Comparison of ENCODE assay signal across 22 cellular contexts in the genomic region with DNA sequence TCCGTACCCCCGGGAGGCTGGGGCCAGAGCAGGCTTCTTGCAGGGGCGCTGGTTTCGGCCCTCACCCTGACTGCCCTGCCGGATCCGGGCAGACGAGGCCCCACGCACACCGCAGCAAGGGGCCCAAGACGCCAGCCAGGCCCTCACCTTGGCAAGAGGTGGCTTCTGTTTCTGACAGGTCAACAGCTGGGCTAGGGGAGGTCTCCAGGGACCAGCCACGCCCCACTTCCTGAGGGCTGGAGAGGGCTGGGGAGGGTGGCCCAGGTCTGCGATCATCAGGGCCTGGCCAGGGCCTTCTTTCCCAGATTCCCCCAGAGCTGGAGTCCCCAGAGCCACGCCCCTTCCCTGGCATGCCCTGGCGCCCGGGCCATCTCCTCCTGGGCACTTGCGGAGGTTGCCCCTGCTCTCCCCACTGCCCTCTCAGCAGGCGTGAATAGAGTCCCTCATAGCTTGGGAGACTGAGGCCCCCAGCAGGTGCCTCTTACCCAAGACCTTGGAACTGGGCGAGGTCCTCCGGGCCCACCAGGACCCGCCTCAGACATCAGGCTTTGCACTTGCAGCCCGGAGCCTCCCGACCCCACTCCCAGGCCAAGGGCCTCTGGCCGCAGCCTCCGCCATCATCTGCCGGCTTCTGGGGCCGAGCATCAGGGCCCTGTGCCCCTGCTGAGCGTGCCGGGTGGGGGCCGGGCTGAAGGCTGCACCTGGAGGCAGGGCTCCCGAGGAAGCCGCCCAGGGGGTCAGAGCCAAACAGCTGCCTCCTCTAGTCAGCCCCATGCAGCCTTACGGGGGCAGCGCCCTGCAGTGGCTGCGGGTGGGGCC. TPM values are rescaled to one million over a fixed set of nuclear protein-coding genes. Genes with fewer than 3 reads are reported as not detected.
DNase-seq lines count a peak whose midpoint lies in the region; ATAC-seq and TF ChIP-seq lines count a peak whose summit lies in the region.
"Had no signal": no experiment of that assay in that cellular context is flagged by ENCODE, and none has a peak within 500 bp of the region (broad histone marks: within the 10 kb centered on the region; RNA-seq: fewer than 3 reads in every experiment).

No MANE protein-coding gene starts in this region.

- no peaks in the 10 kb centered on the region for H3K27me3 ChIP-seq in cardiac muscle cell
- no peaks in the 10 kb centered on the region for H3K27me3 ChIP-seq in body of pancreas
- H3K27me3 ChIP-seq in suprapubic skin: peaks cover 5% of the 10 kb centered on the region
- no peaks in the 10 kb centered on the region for H3K27me3 ChIP-seq in smooth muscle cell (ENCODE audit: low read depth)

- POLR2A ChIA-PET in HEK293 (lab: Yijun Ruan, JAX): no interaction called here
- POLR2A ChIA-PET in WTC11 (lab: Charles Lee): interaction anchor here (2.3 kb wide), 1 partner anchor 9 kb away, joined by 7 read pairs; no protein-coding TSS in a partner anchor

- TF ChIP-seq CTCF in cardiac muscle cell (IDR thresholded peaks at IDR 0.05; ENCODE audit: low read depth, low read length) (no peak), HEK293 (tag by site-specific recombination; IDR thresholded peaks at IDR 0.05) (no peak), body of pancreas (IDR thresholded peaks at IDR 0.05) (no peak), suprapubic skin (IDR thresholded peaks at IDR 0.05) (no peak), WTC11 (IDR thresholded peaks at IDR 0.05) (no peak), smooth muscle cell (IDR thresholded peaks at IDR 0.05; ENCODE audit: borderline replicate concordance, insufficient read depth, poor library complexity, severe bottlenecking) (no peak)

- H3K4me1 Mint-ChIP-seq in WTC11: no peaks in the 10 kb centered on the region
- H3K4me1 Mint-ChIP-seq: CD8-positive, alpha-beta memory T cell had no signal

- WGBS in body of pancreas, 2 donors: 77 to 100% methylated on average over 1 to 26 of the region's 34 CpGs
- 48% methylated on average over 13 of the region's 34 CpGs for WGBS in suprapubic skin
- WGBS in smooth muscle cell (ENCODE audit: low lambda C conversion rate): 93% methylated on average over 27 of the region's 34 CpGs

- intact Hi-C loops in left ventricle myocardium superior (cut with micrococcal nuclease): no loop called here
- intact Hi-C loops in body of pancreas (cut with DNase I): no loop called here

- TF ChIP-seq POLR2A in body of pancreas (IDR thresholded peaks at IDR 0.05) (no peak), suprapubic skin (IDR thresholded peaks at IDR 0.05) (no peak)

- no peaks in the 10 kb centered on the region for H3K36me3 Mint-ChIP-seq in WTC11
- H3K36me3 Mint-ChIP-seq: CD8-positive, alpha-beta memory T cell had no signal

- H3K9me3 Mint-ChIP-seq in WTC11: no peaks in the 10 kb centered on the region
- H3K9me3 Mint-ChIP-seq: CD8-positive, alpha-beta memory T cell; HFFc6 had no signal

- no peaks in the 10 kb centered on the region for H3K9me3 ChIP-seq in cardiac muscle cell (ENCODE audit: low read depth)
- no peaks in the 10 kb centered on the region for H3K9me3 ChIP-seq in HEK293 (ENCODE audit: control insufficient read depth, insufficient read depth, low read depth, low read length)
- no peaks in the 10 kb centered on the region for H3K9me3 ChIP-seq in body of pancreas
- H3K9me3 ChIP-seq in suprapubic skin: no peaks in the 10 kb centered on the region
- H3K9me3 ChIP-seq in smooth muscle cell (replicated peaks; ENCODE audit: low read depth): no peaks in the 10 kb centered on the region

- CTCF ChIA-PET in HEK293 (lab: Yijun Ruan, JAX) (interaction anchor here (1.7 kb wide), 1 partner anchor 9 kb away, joined by 4 read pairs; no protein-coding TSS in a partner anchor), WTC11 (lab: Charles Lee) (interaction anchor here (2.7 to 4.4 kb wide), 2 partner anchors 18 to 38 kb away, joined by 15 to 21 read pairs; no protein-coding TSS in a partner anchor)

- no peak for DNase-seq in cardiac muscle cell (ENCODE audit: low read depth in 1 of 2, low spot score in 1 of 2)
- no peak for DNase-seq in left ventricle myocardium superior
- DNase-seq in body of pancreas: peak in 1 of 4 donors; percentile 50
- DNase-seq in suprapubic skin (ENCODE audit: low spot score in 2 of 2): no peak
- no peak for DNase-seq in WTC11 (ENCODE audit: low spot score)
- no peak for DNase-seq in smooth muscle cell (lab: John Stamatoyannopoulos, UW; ENCODE audit: unreplicated experiment)
- DNase-seq in activated gamma-delta T cell treated with Interleukin-2 at 50 U/mL for 16 hours: no peak
- DNase-seq: CD8-positive, alpha-beta memory T cell; EL; GF-D8; HFFc6; NCI-H1092 treated with DMSO at 0.1 percent for 48 hours; NCI-H1694 treated with DMSO at 0.1 percent for 48 hours; NCI-H2107; NCI-H2227 treated with DMSO at 0.1 percent for 48 hours; NCI-H510A; NCI-H748 treated with DMSO at 0.1 percent for 48 hours; OCI-M1; Right ventricle myocardium superior had no signal

- H3K4me1 ChIP-seq in cardiac muscle cell (ENCODE audit: low read depth) (peaks cover 39% of the 10 kb centered on the region), HEK293 (ENCODE audit: control insufficient read depth, insufficient read depth, low read length) (no peaks in the 10 kb centered on the region), body of pancreas (peaks cover 22% of the 10 kb centered on the region), suprapubic skin (peaks cover 84% of the 10 kb centered on the region), smooth muscle cell (ENCODE audit: low read depth) (peaks cover 4% of the 10 kb centered on the region)

- H3K27me3 Mint-ChIP-seq in WTC11 (ENCODE audit: low read depth): peaks cover 18% of the 10 kb centered on the region

- H4K20me1 ChIP-seq in smooth muscle cell (ENCODE audit: low read depth): no peaks in the 10 kb centered on the region

- no peak for ATAC-seq in left ventricle myocardium superior
- ATAC-seq in body of pancreas: peak; percentile 14
- no peak for ATAC-seq in WTC11

- H3K4me3 ChIP-seq in cardiac muscle cell (no peak overlapping the region), HEK293 (ENCODE audit: low read depth, low read length) (no peak overlapping the region), body of pancreas (no peak overlapping the region), suprapubic skin (no peak overlapping the region), smooth muscle cell (no peak overlapping the region)

- H3K27ac ChIP-seq in cardiac muscle cell: peak overlapping the region; percentile 89
- no peak overlapping the region for H3K27ac ChIP-seq in HEK293 (ENCODE audit: extremely low read depth, low read depth, low read length)
- H3K27ac ChIP-seq in body of pancreas: peak overlapping the region in 2 of 4 donors; percentile 21 to 44
- H3K27ac ChIP-seq in suprapubic skin: peak overlapping the region; percentile 77
- no peak overlapping the region for H3K27ac ChIP-seq in smooth muscle cell (ENCODE audit: low read depth)
- H3K27ac ChIP-seq: C4-2B, KMS-11 had no signal

- no peak for TF ChIP-seq EP300 in suprapubic skin (IDR thresholded peaks at IDR 0.05)

- no peaks in the 10 kb centered on the region for H3F3A ChIP-seq in smooth muscle cell (ENCODE audit: low read depth)

- H2AFZ ChIP-seq in smooth muscle cell (ENCODE audit: low read depth): no peak overlapping the region

- H3K9ac ChIP-seq in smooth muscle cell (ENCODE audit: low read depth): no peak overlapping the region
- H3K9ac ChIP-seq: KMS-11 had no signal

- H3K27ac Mint-ChIP-seq in WTC11: no peak overlapping the region
- H3K27ac Mint-ChIP-seq: CD8-positive, alpha-beta memory T cell; HFFc6 had no signal

- H3K36me3 ChIP-seq in cardiac muscle cell: no peaks in the 10 kb centered on the region
- no peaks in the 10 kb centered on the region for H3K36me3 ChIP-seq in HEK293 (ENCODE audit: control insufficient read depth in 2 of 2, insufficient read depth in 1 of 2, low read length in 2 of 2)
- no peaks in the 10 kb centered on the region for H3K36me3 ChIP-seq in body of pancreas (replicated peaks in 1 of 2; ENCODE audit: insufficient read depth in 1 of 2, low read depth in 2 of 2)
- no peaks in the 10 kb centered on the region for H3K36me3 ChIP-seq in suprapubic skin
- H3K36me3 ChIP-seq in smooth muscle cell (ENCODE audit: low read depth): no peaks in the 10 kb centered on the region

- H3K79me2 ChIP-seq in smooth muscle cell (ENCODE audit: low read depth): no peaks in the 10 kb centered on the region

- H3K4me3 Mint-ChIP-seq in WTC11: no peak overlapping the region
- H3K4me3 Mint-ChIP-seq: CD8-positive, alpha-beta memory T cell; HFFc6 had no signal

- H3K4me2 ChIP-seq in smooth muscle cell: no peak overlapping the region
- H3K4me2 ChIP-seq: KMS-11 had no signal

TF ChIP-seq in HEK293, 187 proteins besides CTCF, POLR2A, EP300 and RAD21:
- TF ChIP-seq KLF16 (tag by site-specific recombination; IDR thresholded peaks at IDR 0.05) (no peak), KLF1 (tag by site-specific recombination; IDR thresholded peaks at IDR 0.05) (0 out of 2 replicates have a peak, but pooled peaks have one; percentile 8), ZIC2 (tag by site-specific recombination; IDR thresholded peaks at IDR 0.05) (peak; percentile 61), GLIS1 (tag by site-specific recombination; IDR thresholded peaks at IDR 0.05) (peak; percentile 70)

TF ChIP-seq in WTC11, 78 proteins besides CTCF, POLR2A, EP300 and RAD21:
- TF ChIP-seq, protein P1, sequence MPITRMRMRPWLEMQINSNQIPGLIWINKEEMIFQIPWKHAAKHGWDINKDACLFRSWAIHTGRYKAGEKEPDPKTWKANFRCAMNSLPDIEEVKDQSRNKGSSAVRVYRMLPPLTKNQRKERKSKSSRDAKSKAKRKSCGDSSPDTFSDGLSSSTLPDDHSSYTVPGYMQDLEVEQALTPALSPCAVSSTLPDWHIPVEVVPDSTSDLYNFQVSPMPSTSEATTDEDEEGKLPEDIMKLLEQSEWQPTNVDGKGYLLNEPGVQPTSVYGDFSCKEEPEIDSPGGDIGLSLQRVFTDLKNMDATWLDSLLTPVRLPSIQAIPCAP (CRISPR knock-in tag; IDR thresholded peaks at IDR 0.05): no peak
- TF ChIP-seq MLX (CRISPR knock-in tag; IDR thresholded peaks at IDR 0.05) (no peak), SMAD4 (CRISPR knock-in tag; IDR thresholded peaks at IDR 0.05) (no peak)

RNA-seq across cellular contexts. Expression of gene FGFR3, which starts 6.3 kb away (rescaled TPM):
- total RNA-seq in cardiac muscle cell (44.3 and 47.3 TPM in 2 replicates), left ventricle myocardium superior (1.7 TPM), body of pancreas (100 to 1,000 TPM; 114 to 196 TPM), suprapubic skin (100 to 1,000 TPM; 511 to 829 (median 662) TPM), WTC11 (2021) (18.2 to 19.9 TPM (median 19.7 TPM) in 3 replicates), smooth muscle cell (6.4 and 6.6 TPM in 2 replicates)
- polyA plus RNA-seq in cardiac muscle cell (39.2 and 40.9 TPM in 2 replicates), smooth muscle cell (13.6 and 15.1 TPM in 2 replicates)
- polyA plus RNA-seq: CD8-positive, alpha-beta memory T cell had no signal

Comparison
In these comparisons a context has a peak if more than half of its experiments do, and no peak if none do; other contexts are left out.
1. H3K27ac ChIP-seq: peak in cardiac muscle cell (single experiment) and suprapubic skin (single experiment); none in HEK293 (single experiment) and smooth muscle cell (single experiment).